Comparison of ENCODE assay signal across 1 cellular context in genomic region chr11:47071341-47071740, GRCh38.
TF ChIP-seq lines count a peak whose summit lies in the region.

No MANE protein-coding gene starts in this region.

TF ChIP-seq in GM23338, 12 proteins besides CTCF, POLR2A, EP300 and RAD21 (continued from another document):
- no peak for TF ChIP-seq ZNF462 (CRISPR knock-in tag; IDR thresholded peaks at IDR 0.05)
- no peak for TF ChIP-seq NANOG (IDR thresholded peaks at IDR 0.05; ENCODE audit: borderline replicate concordance)
- TF ChIP-seq JUNB (IDR thresholded peaks at IDR 0.05; ENCODE audit: unreplicated experiment) = no peak
- no peak for TF ChIP-seq EZH2 (IDR thresholded peaks at IDR 0.05; ENCODE audit: low read depth, unreplicated experiment)
- TF ChIP-seq ETS1 (IDR thresholded peaks at IDR 0.05) = no peak
- no peak for TF ChIP-seq STAT1 (IDR thresholded peaks at IDR 0.05; ENCODE audit: unreplicated experiment)
- TF ChIP-seq ZNF331 (CRISPR knock-in tag; IDR thresholded peaks at IDR 0.05; ENCODE audit: low read depth) = no peak
- TF ChIP-seq POLR2AphosphoS5 (IDR thresholded peaks at IDR 0.05; ENCODE audit: low read depth) = no peak
- TF ChIP-seq ZNF114 (CRISPR knock-in tag; IDR thresholded peaks at IDR 0.05) = no peak
